12 cellular contexts compared by ENCODE assay signal in the genomic region with DNA sequence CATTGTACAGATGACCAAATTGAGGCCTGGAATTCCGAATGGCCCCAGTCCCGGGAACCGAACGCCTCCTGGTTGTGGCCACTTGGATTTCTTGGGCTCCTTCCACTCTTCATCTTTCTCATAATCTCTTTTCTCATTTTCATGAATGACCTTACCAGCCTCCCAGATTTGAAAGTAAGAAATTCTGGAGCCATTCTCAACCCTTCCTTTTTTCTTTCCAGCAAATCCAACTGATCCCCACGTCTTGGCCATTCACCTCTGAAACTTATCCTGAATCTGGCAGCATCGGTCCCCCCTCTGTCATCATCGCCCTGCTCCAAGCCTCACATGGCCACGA. TPM values are rescaled to one million over a fixed set of nuclear protein-coding genes. Genes with fewer than 3 reads are reported as not detected.
DNase-seq lines count a peak whose midpoint lies in the region; ATAC-seq and TF ChIP-seq lines count a peak whose summit lies in the region.
"Had no signal": no experiment of that assay in that cellular context is flagged by ENCODE, and none has a peak within 500 bp of the region (broad histone marks: within the 10 kb centered on the region; RNA-seq: fewer than 3 reads in every experiment).

No MANE protein-coding gene starts in this region.

- no peaks in the 10 kb centered on the region for H3K36me3 ChIP-seq in HCT116 (ENCODE audit: control insufficient read depth in 1 of 2, insufficient read depth in 2 of 2, low read length in 2 of 2)

- peak overlapping the region in 1 of 2 experiments; percentile 45; a peak in 1 of 4 replicates for H3K4me3 ChIP-seq in HCT116 (replicated peaks in 1 of 2; ENCODE audit: low read depth in 1 of 2, low read length in 2 of 2)

- H3K4me2 ChIP-seq in HCT116 (ENCODE audit: low read length), result peak overlapping the region; percentile 88

- H3K36me3 Mint-ChIP-seq in CD14-positive monocyte (peaks cover 0 to 8% of the 10 kb centered on the region in 2 donors), nephron (ENCODE audit: low read depth) (no peaks in the 10 kb centered on the region)
- no peaks in the 10 kb centered on the region for H3K36me3 Mint-ChIP-seq in activated T-helper 2 cell treated with anti-CD3 and anti-CD28 coated beads, Interferon-gamma antibody, Interleukin-2, Interleukin-4, amounts not matched to agents 10 μg/mL and 5 μg/mL and 100 μg/mL, durations not matched to agents 14 hours and 24 hours and 36 hours (ENCODE audit: low read depth)

- POLR2A ChIA-PET in HCT116 (lab: Charles Lee), result no interaction called here

- H3K79me2 ChIP-seq in HCT116 (ENCODE audit: insufficient read depth, low read length), result no peaks in the 10 kb centered on the region

- H3K9me3 ChIP-seq in HCT116 (ENCODE audit: control insufficient read depth in 1 of 2, insufficient read depth in 1 of 2, low read depth in 1 of 2, low read length in 2 of 2), result no peaks in the 10 kb centered on the region
- H3K9me3 ChIP-seq: testis had no signal

- no peak overlapping the region for H2AFZ ChIP-seq in HCT116 (ENCODE audit: low read depth, low read length, poor library complexity, severe bottlenecking)

- RAD21 ChIA-PET in HCT116 (lab: Charles Lee; ENCODE audit: low non-redundant PET in 1 of 2, low total read pairs in 2 of 2, uncharacterized antibody in 2 of 2, unreplicated experiment in 2 of 2), result interaction anchor here (0.8 to 1.2 kb wide), 3 partner anchors 105 to 326 kb away, joined by 3 read pairs; no protein-coding TSS in a partner anchor

- no peaks in the 10 kb centered on the region for H4K20me1 ChIP-seq in HCT116 (ENCODE audit: insufficient read depth)

- H3K27me3 Mint-ChIP-seq in CD14-positive monocyte (ENCODE audit: low read depth in 3 of 3), result peaks cover 43 to 84% (median 51%) of the 10 kb centered on the region in 3 donors
- peaks cover 41% of the 10 kb centered on the region for H3K27me3 Mint-ChIP-seq in activated T-helper 2 cell treated with anti-CD3 and anti-CD28 coated beads, Interferon-gamma antibody, Interleukin-2, Interleukin-4, amounts not matched to agents 10 μg/mL and 5 μg/mL and 100 μg/mL, durations not matched to agents 14 hours and 24 hours and 36 hours (ENCODE audit: low read depth)
- H3K27me3 Mint-ChIP-seq in nephron (ENCODE audit: low read depth), result peaks cover 78% of the 10 kb centered on the region

- peak overlapping the region in 1 of 2 donors; percentile 52 for H3K4me3 Mint-ChIP-seq in CD14-positive monocyte
- peak overlapping the region; percentile 32 for H3K4me3 Mint-ChIP-seq in activated T-helper 2 cell treated with anti-CD3 and anti-CD28 coated beads, Interferon-gamma antibody, Interleukin-2, Interleukin-4, amounts not matched to agents 10 μg/mL and 5 μg/mL and 100 μg/mL, durations not matched to agents 14 hours and 24 hours and 36 hours (ENCODE audit: low read depth)
- peak overlapping the region; percentile 43 to 82 (median 60) for H3K4me3 Mint-ChIP-seq in nephron

- H3K27ac ChIP-seq in HCT116 (ENCODE audit: low read depth, low read length), result no peak overlapping the region
- H3K27ac ChIP-seq: testis had no signal

- TF ChIP-seq RAD21 in HCT116 (IDR thresholded peaks at IDR 0.05; ENCODE audit: low read depth), result no peak

- DNase-seq in CD14-positive monocyte (ENCODE audit: low spot score), result no peak
- DNase-seq in HCT116 (ENCODE audit: low read depth, low spot score), result no peak
- no peak for DNase-seq in activated T-helper 2 cell treated with anti-CD3 and anti-CD28 coated beads, Interferon-gamma antibody, Interleukin-2, Interleukin-4, amounts not matched to agents 10 μg/mL and 5 μg/mL and 100 μg/mL, durations not matched to agents 14 hours and 24 hours and 36 hours (ENCODE audit: low spot score)
- no peak for DNase-seq in hypothalamus (lab: John Stamatoyannopoulos, UW)
- no peak for DNase-seq in NAMALWA (ENCODE audit: low spot score)
- no peak for DNase-seq in amygdala (lab: John Stamatoyannopoulos, UW)
- DNase-seq: SW 1271 had no signal

- H3K27me3 ChIP-seq in HCT116 (ENCODE audit: insufficient read depth, low read length), result peaks cover 32% of the 10 kb centered on the region; the same call in 1 of the 2 replicates
- H3K27me3 ChIP-seq: testis had no signal

- peaks cover 18% of the 10 kb centered on the region for H3K4me1 Mint-ChIP-seq in CD14-positive monocyte
- H3K4me1 Mint-ChIP-seq in activated T-helper 2 cell treated with anti-CD3 and anti-CD28 coated beads, Interferon-gamma antibody, Interleukin-2, Interleukin-4, amounts not matched to agents 10 μg/mL and 5 μg/mL and 100 μg/mL, durations not matched to agents 14 hours and 24 hours and 36 hours (ENCODE audit: low read depth), result peaks cover 15% of the 10 kb centered on the region
- H3K4me1 Mint-ChIP-seq in nephron, result peaks cover 7% of the 10 kb centered on the region

- H3K4me1 ChIP-seq in HCT116 (ENCODE audit: control insufficient read depth in 1 of 2, insufficient read depth in 2 of 2, low read length in 2 of 2), result peaks cover 0 to 16% of the 10 kb centered on the region in 2 experiments; a peak in 2 of 4 replicates
- H3K4me1 ChIP-seq: testis had no signal

- ATAC-seq in HCT116, result no peak

- no peak for TF ChIP-seq POLR2A in HCT116 (IDR thresholded peaks at IDR 0.05; ENCODE audit: borderline replicate concordance, extremely low read depth, insufficient read depth, insufficient read length)

- no peaks in the 10 kb centered on the region for H3K9me2 ChIP-seq in HCT116 (ENCODE audit: insufficient read depth)

- CTCF ChIA-PET in HCT116 (lab: Charles Lee), result interaction anchor here (0.7 to 1.8 kb wide), 14 partner anchors 9 to 398 kb away, joined by 3 to 15 read pairs (median 4); no protein-coding TSS in a partner anchor

- TF ChIP-seq CTCF in CD14-positive monocyte (IDR thresholded peaks at IDR 0.05), result peak; percentile 34
- TF ChIP-seq CTCF in HCT116 (IDR thresholded peaks at IDR 0.05 in 2 of 3, conservative IDR thresholded peaks at IDR 0.05 in 1 of 3; ENCODE audit: borderline replicate concordance in 1 of 3, insufficient read depth in 1 of 3, low read depth in 2 of 3, low read length in 2 of 3), result no peak
- no peak for TF ChIP-seq CTCF in nephron (IDR thresholded peaks at IDR 0.05; ENCODE audit: unreplicated experiment in 3 of 3)

- no peak overlapping the region for H3K9ac ChIP-seq in HCT116 (ENCODE audit: low read length)

- H3K9me3 Mint-ChIP-seq in CD14-positive monocyte (peaks cover 0 to 7% (median 2%) of the 10 kb centered on the region in 7 donors), nephron (no peaks in the 10 kb centered on the region)
- H3K9me3 Mint-ChIP-seq in activated T-helper 2 cell treated with anti-CD3 and anti-CD28 coated beads, Interferon-gamma antibody, Interleukin-2, Interleukin-4, amounts not matched to agents 10 μg/mL and 5 μg/mL and 100 μg/mL, durations not matched to agents 14 hours and 24 hours and 36 hours, result no peaks in the 10 kb centered on the region
- H3K9me3 Mint-ChIP-seq: activated naive CD4-positive, alpha-beta T cell treated with anti-CD3 and anti-CD28 coated beads for 36 hours had no signal

- no TSS peak for BruUV-seq in HCT116 (replicated peaks; lab: Mats Ljungman, UMichigan)

- H3K27ac Mint-ChIP-seq in CD14-positive monocyte (no peak overlapping the region), nephron (no peak overlapping the region)
- H3K27ac Mint-ChIP-seq in activated T-helper 2 cell treated with anti-CD3 and anti-CD28 coated beads, Interferon-gamma antibody, Interleukin-2, Interleukin-4, amounts not matched to agents 10 μg/mL and 5 μg/mL and 100 μg/mL, durations not matched to agents 14 hours and 24 hours and 36 hours, result no peak overlapping the region
- H3K27ac Mint-ChIP-seq: activated naive CD4-positive, alpha-beta T cell treated with anti-CD3 and anti-CD28 coated beads for 36 hours had no signal

- intact Hi-C loops in CD14-positive monocyte (cut with micrococcal nuclease) (loop anchor here (5.0 to 10.0 kb wide), 2 partner anchors 89 to 152 kb away; no protein-coding TSS in a partner anchor), HCT116 (cut with micrococcal nuclease) (loop anchor here (1.0 to 10.0 kb wide), 3 partner anchors 64 to 302 kb away; no protein-coding TSS in a partner anchor)
- intact Hi-C loops in activated T-helper 2 cell treated with anti-CD3 and anti-CD28 coated beads, Interferon-gamma antibody, Interleukin-2, Interleukin-4, amounts not matched to agents 10 μg/mL and 5 μg/mL and 100 μg/mL, durations not matched to agents 14 hours and 24 hours and 36 hours (cut with micrococcal nuclease), result loop anchor here (1.0 to 5.0 kb wide), 3 partner anchors 39 to 152 kb away; partner anchors contain the start of gene NCOA5

TF ChIP-seq in HCT116, 20 proteins besides CTCF, POLR2A, EP300 and RAD21 (continues in another document):
- TF ChIP-seq FOSL1 (IDR thresholded peaks at IDR 0.05; ENCODE audit: low read depth) (no peak), YY1 (IDR thresholded peaks at IDR 0.05; ENCODE audit: extremely low read depth, insufficient replicate concordance, low read depth, low read length) (no peak), SP1 (IDR thresholded peaks at IDR 0.05; ENCODE audit: low read depth) (no peak), SIN3A (IDR thresholded peaks at IDR 0.05; ENCODE audit: low read depth) (no peak), TCF7L2 (IDR thresholded peaks at IDR 0.05; ENCODE audit: borderline replicate concordance, extremely low read depth, insufficient read depth, insufficient read length) (no peak), ELF1 (IDR thresholded peaks at IDR 0.05; ENCODE audit: borderline replicate concordance, low read depth) (no peak), ZNF274 (IDR thresholded peaks at IDR 0.05; ENCODE audit: low read depth, low read length) (no peak)
- TF ChIP-seq, protein P1, sequence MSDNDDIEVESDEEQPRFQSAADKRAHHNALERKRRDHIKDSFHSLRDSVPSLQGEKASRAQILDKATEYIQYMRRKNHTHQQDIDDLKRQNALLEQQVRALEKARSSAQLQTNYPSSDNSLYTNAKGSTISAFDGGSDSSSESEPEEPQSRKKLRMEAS (IDR thresholded peaks at IDR 0.05), result no peak

RNA-seq across cellular contexts. Expression of gene SLC12A5, which starts 5.9 kb away (rescaled TPM):
- not detected for polyA plus RNA-seq in CD14-positive monocyte
- 1.9 TPM for total RNA-seq in HCT116 (2021; ENCODE audit: unreplicated experiment)
- polyA plus RNA-seq in HCT116 (2012), result 0.51 and 1.6 TPM in 2 replicates
- total RNA-seq in activated T-helper 2 cell treated with anti-CD3 and anti-CD28 coated beads, Interferon-gamma antibody, Interleukin-2, Interleukin-4, amounts not matched to agents 10 μg/mL and 5 μg/mL and 100 μg/mL, durations not matched to agents 14 hours and 24 hours and 36 hours, result 0.73 TPM in 1 of 2 replicates, not detected in the other
- total RNA-seq: activated naive CD4-positive, alpha-beta T cell treated with anti-CD3 and anti-CD28 coated beads for 36 hours; kidney epithelial cell; osteocyte had no signal

RNA-seq across cellular contexts. Expression of gene MMP9, which starts 14.4 kb away (rescaled TPM):
- polyA plus RNA-seq in CD14-positive monocyte, result 1 to 10 TPM in 1 of 2 donors, under 1 TPM in 1; 0.88 to 1.6 TPM
- 0.32 TPM for total RNA-seq in HCT116 (2021; ENCODE audit: unreplicated experiment)
- polyA plus RNA-seq in HCT116 (2012), result 0.30 and 0.35 TPM in 2 replicates
- total RNA-seq in activated T-helper 2 cell treated with anti-CD3 and anti-CD28 coated beads, Interferon-gamma antibody, Interleukin-2, Interleukin-4, amounts not matched to agents 10 μg/mL and 5 μg/mL and 100 μg/mL, durations not matched to agents 14 hours and 24 hours and 36 hours, result 0.16 TPM in 1 of 2 replicates, not detected in the other
- total RNA-seq: activated naive CD4-positive, alpha-beta T cell treated with anti-CD3 and anti-CD28 coated beads for 36 hours; osteocyte had no signal

RNA-seq across cellular contexts. Expression of gene ZNF335, which starts 51.1 kb away (rescaled TPM):
- polyA plus RNA-seq in CD14-positive monocyte, result 1 to 10 TPM; 2.7 to 3.1 TPM
- 20.8 TPM for total RNA-seq in HCT116 (2021; ENCODE audit: unreplicated experiment)
- 17.5 and 19.2 TPM in 2 replicates for polyA plus RNA-seq in HCT116 (2012)
- 35.7 and 36.1 TPM in 2 replicates for total RNA-seq in activated T-helper 2 cell treated with anti-CD3 and anti-CD28 coated beads, Interferon-gamma antibody, Interleukin-2, Interleukin-4, amounts not matched to agents 10 μg/mL and 5 μg/mL and 100 μg/mL, durations not matched to agents 14 hours and 24 hours and 36 hours
